In genomic region chr12:130169924-130170323, GRCh38 we compare ENCODE assay signal across 9 cellular contexts. TPM values are rescaled to one million over a fixed set of nuclear protein-coding genes. Genes with fewer than 3 reads are reported as not detected.
"Had no signal": no experiment of that assay in that cellular context is flagged by ENCODE, and none has a peak within 500 bp of the region (broad histone marks: within the 10 kb centered on the region; RNA-seq: fewer than 3 reads in every experiment).

No MANE protein-coding gene starts in this region.

- ATAC-seq: GM12878 had no signal

- H3K4me3 ChIP-seq: GM12878 had no signal

- FAIRE-seq: G401.6, GM12878, GM12891, GM12892, GM18507, GM19239 had no signal

- DNase-seq: GDM1, GF-D8 had no signal

RNA-seq across cellular contexts. Expression of gene FZD10, which starts 7.7 kb away (rescaled TPM):
- total RNA-seq: G401, GM12878 had no signal
- polyA plus RNA-seq: GM12878 had no signal
